Comparison of ENCODE assay signal across 7 cellular contexts in the genomic region with DNA sequence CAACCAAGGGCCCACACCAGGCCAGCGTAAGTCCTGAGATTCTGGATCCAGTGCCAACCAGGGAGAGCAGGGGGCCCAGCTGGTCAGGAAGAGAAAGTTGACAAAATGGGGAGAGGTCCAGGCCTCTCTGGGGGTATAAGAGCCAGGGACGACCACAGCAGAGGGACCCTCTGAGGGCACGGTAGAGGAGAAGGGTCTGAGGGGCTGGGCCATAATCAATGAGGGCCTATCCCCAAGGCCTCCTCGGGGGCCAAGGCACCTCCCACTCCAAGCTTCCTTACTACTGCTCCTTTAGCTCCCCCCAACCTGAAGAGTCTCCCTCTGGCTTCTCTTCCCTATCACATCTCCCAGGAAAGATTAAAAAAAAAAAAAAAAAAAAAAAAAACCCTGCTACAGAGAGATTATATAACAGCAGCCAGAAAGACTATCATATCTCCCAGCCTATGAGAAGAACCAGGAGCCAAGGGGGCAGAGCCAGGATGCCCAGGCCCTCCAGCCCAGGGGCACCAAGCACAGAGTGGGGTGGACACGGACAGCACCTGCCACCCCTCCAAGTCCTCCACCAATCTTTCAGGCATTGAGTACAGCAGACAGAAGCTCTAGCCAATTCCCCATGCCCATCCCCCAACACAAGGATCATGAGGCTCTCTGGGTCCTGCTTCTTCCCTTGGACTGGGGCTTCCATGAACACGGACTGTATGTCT. TPM values are rescaled to one million over a fixed set of nuclear protein-coding genes. Genes with fewer than 3 reads are reported as not detected.
DNase-seq lines count a peak whose midpoint lies in the region; ATAC-seq and TF ChIP-seq lines count a peak whose summit lies in the region.

No MANE protein-coding gene starts in this region.

- H3K9me3 ChIP-seq in hepatocyte (ENCODE audit: low read depth) (no peaks in the 10 kb centered on the region), spleen (no peaks in the 10 kb centered on the region)

- CTCF ChIA-PET in activated CD4-positive, alpha-beta memory T cell treated with anti-CD3 and anti-CD28 coated beads for 36 hours (lab: Charles Lee): interaction anchor here (1.5 to 11.4 kb wide), 3 partner anchors 9 to 112 kb away, joined by 4 to 180 read pairs (median 8); no protein-coding TSS in a partner anchor

- POLR2A ChIA-PET in activated CD4-positive, alpha-beta memory T cell treated with anti-CD3 and anti-CD28 coated beads for 36 hours (lab: Charles Lee): interaction anchor here (1.2 to 7.8 kb wide), 3 partner anchors 7 to 41 kb away, joined by 3 to 103 read pairs (median 8); no protein-coding TSS in a partner anchor

- no peaks in the 10 kb centered on the region for H3K36me3 ChIP-seq in hepatocyte (replicated peaks; ENCODE audit: insufficient read depth, low read depth)
- peaks cover 0 to 15% (median 4%) of the 10 kb centered on the region in 6 donors for H3K36me3 ChIP-seq in spleen

- ATAC-seq in HG02970 (IDR thresholded peaks at IDR 0.05; ENCODE audit: low FRiP score, unreplicated experiment): no peak
- no peak for ATAC-seq in HG02938 (IDR thresholded peaks at IDR 0.05; ENCODE audit: unreplicated experiment)

- no peak overlapping the region for H2AFZ ChIP-seq in hepatocyte

- intact Hi-C loops in activated CD4-positive, alpha-beta memory T cell treated with anti-CD3 and anti-CD28 coated beads for 36 hours (cut with micrococcal nuclease): no loop called here
- intact Hi-C loops in spleen (cut with DNase I; ENCODE audit: low total_unique reads): no loop called here

- H3K9me2 ChIP-seq in hepatocyte (replicated peaks; ENCODE audit: insufficient read depth): no peaks in the 10 kb centered on the region

- H3K4me1 ChIP-seq in hepatocyte (ENCODE audit: insufficient read depth) (peaks cover 45% of the 10 kb centered on the region), spleen (peaks cover 79 to 88% (median 82%) of the 10 kb centered on the region in 6 donors)

- DNase-seq in HFFc6 (no peak), hepatocyte (ENCODE audit: low spot score) (no peak), spleen (peak; percentile 68)
- no peak for DNase-seq in activated CD4-positive, alpha-beta memory T cell treated with anti-CD3 and anti-CD28 coated beads for 36 hours
- DNase-seq in activated CD8-positive, alpha-beta memory T cell treated with anti-CD3 and anti-CD28 coated beads for 24 hours: no peak

- H3K4me3 ChIP-seq in hepatocyte: no peak overlapping the region
- H3K4me3 ChIP-seq in spleen: peak overlapping the region in 6 of 8 donors; percentile 69 to 97 (median 88)

- H3K27ac Mint-ChIP-seq in HFFc6: peak overlapping the region; percentile 81
- H3K27ac Mint-ChIP-seq in activated CD4-positive, alpha-beta memory T cell treated with anti-CD3 and anti-CD28 coated beads for 36 hours: no peak overlapping the region

- peak overlapping the region; percentile 95 for H3K4me2 ChIP-seq in hepatocyte

- no peak overlapping the region for H3K27ac ChIP-seq in hepatocyte
- peak overlapping the region in 7 of 8 donors; percentile 0 to 100 (median 100) for H3K27ac ChIP-seq in spleen

- peaks cover 76% of the 10 kb centered on the region for H3K79me2 ChIP-seq in hepatocyte

- H3K4me1 Mint-ChIP-seq in HFFc6 (ENCODE audit: low read depth): peaks cover 65% of the 10 kb centered on the region
- H3K4me1 Mint-ChIP-seq in activated CD4-positive, alpha-beta memory T cell treated with anti-CD3 and anti-CD28 coated beads for 36 hours (ENCODE audit: low read depth): peaks cover 74% of the 10 kb centered on the region

- no peaks in the 10 kb centered on the region for H3K9me3 Mint-ChIP-seq in HFFc6
- H3K9me3 Mint-ChIP-seq in activated CD4-positive, alpha-beta memory T cell treated with anti-CD3 and anti-CD28 coated beads for 36 hours: no peaks in the 10 kb centered on the region

- H3K36me3 Mint-ChIP-seq in HFFc6 (ENCODE audit: low read depth): peaks cover 9% of the 10 kb centered on the region
- H3K36me3 Mint-ChIP-seq in activated CD4-positive, alpha-beta memory T cell treated with anti-CD3 and anti-CD28 coated beads for 36 hours: no peaks in the 10 kb centered on the region

- WGBS in hepatocyte (ENCODE audit: low lambda C conversion rate, missing lambda C conversion rate): 69% methylated on average over 6 of the region's 6 CpGs
- 41 to 56% (median 45%) methylated on average over 6 of the region's 6 CpGs for WGBS in spleen, 5 donors

- peaks cover 72% of the 10 kb centered on the region for H4K20me1 ChIP-seq in hepatocyte (ENCODE audit: insufficient read depth, poor library complexity, severe bottlenecking)

- no peak for TF ChIP-seq CTCF in HFFc6 (IDR thresholded peaks at IDR 0.05)
- no peak for TF ChIP-seq CTCF in hepatocyte (IDR thresholded peaks at IDR 0.05; ENCODE audit: poor library complexity)
- no peak for TF ChIP-seq CTCF in spleen (IDR thresholded peaks at IDR 0.05 in 8 of 11, conservative IDR thresholded peaks at IDR 0.05 in 3 of 11)

- no peaks in the 10 kb centered on the region for H3K27me3 ChIP-seq in hepatocyte
- H3K27me3 ChIP-seq in spleen (replicated peaks in 1 of 7): no peaks in the 10 kb centered on the region

- TF ChIP-seq POLR2A in spleen (IDR thresholded peaks at IDR 0.05): no peak

- H3K27me3 Mint-ChIP-seq in HFFc6 (ENCODE audit: insufficient read depth): no peaks in the 10 kb centered on the region; the same call in 1 of the 2 replicates
- no peaks in the 10 kb centered on the region for H3K27me3 Mint-ChIP-seq in activated CD4-positive, alpha-beta memory T cell treated with anti-CD3 and anti-CD28 coated beads for 36 hours

- H3K4me3 Mint-ChIP-seq in HFFc6: peak overlapping the region; percentile 88
- H3K4me3 Mint-ChIP-seq in activated CD4-positive, alpha-beta memory T cell treated with anti-CD3 and anti-CD28 coated beads for 36 hours: peak overlapping the region; percentile 34

RNA-seq across cellular contexts. Expression of gene MEF2D, which starts 2.7 kb away (rescaled TPM):
- 10 to 100 TPM; 50.0 to 60.1 (median 56.8) TPM for total RNA-seq in HFFc6 (2021; fragmentation: NEBNext Ultra II Directional; extraction: Animal tissue kit (Norgen Biotek cat#: 25700))
- 10 to 100 TPM; 35.9 to 39.7 TPM for total RNA-seq in activated CD4-positive, alpha-beta memory T cell treated with anti-CD3 and anti-CD28 coated beads for 36 hours
- total RNA-seq in hepatocyte (9.6 and 20.1 TPM in 2 replicates), spleen (100 to 1,000 TPM in 1 of 7 donors, 10 to 100 TPM in 6; 56.0 to 103 (median 71.4) TPM)
- polyA plus RNA-seq in hepatocyte (25.1 and 30.8 TPM in 2 replicates), spleen (10 to 100 TPM in 1 of 3 donors, 1 to 10 TPM in 2; 7.4 to 22.5 (median 7.6) TPM)
